ENCODE assay signal across 28 cellular contexts in genomic region chr20:50876816-50877215, GRCh38.
"Had no signal": no experiment of that assay in that cellular context is flagged by ENCODE, and none has a peak within 500 bp of the region (broad histone marks: within the 10 kb centered on the region; RNA-seq: fewer than 3 reads in every experiment).

No MANE protein-coding gene starts in this region.

- H3K4me3 ChIP-seq: adrenal gland, cardiac muscle cell, gastroesophageal sphincter, right atrium auricular region, stomach, thyroid gland had no signal

- H3K9me3 Mint-ChIP-seq: activated naive CD4-positive, alpha-beta T cell treated with anti-CD3 and anti-CD28 coated beads for 36 hours; activated naive CD8-positive, alpha-beta T cell treated with anti-CD3 and anti-CD28 coated beads for 36 hours; activated T-cell treated with anti-CD3 and anti-CD28 coated beads, Interleukin-2, amount 50 U/mL, for 72 hours; brain; effector memory CD8-positive, alpha-beta T cell; mesothelial cell of epicardium; naive B cell; nephron progenitor cell; stimulated activated memory B cell treated with anti-CD40 and anti-IgM and Interleukin-4, amounts not matched to agents 10 μg/mL and 1 μg/mL and 100 μg/mL, for 72 hours; T-helper 2 cell treated with Interferon-gamma antibody and Interleukin-4, amounts not matched to agents 5 μg/mL and 100 μg/mL, for 36 hours had no signal

- H3K4me3 Mint-ChIP-seq: activated naive CD4-positive, alpha-beta T cell treated with anti-CD3 and anti-CD28 coated beads for 36 hours; activated naive CD8-positive, alpha-beta T cell treated with anti-CD3 and anti-CD28 coated beads for 36 hours; activated T-cell treated with anti-CD3 and anti-CD28 coated beads, Interleukin-2, amount 50 U/mL, for 72 hours; brain; effector memory CD8-positive, alpha-beta T cell; mesothelial cell of epicardium; naive B cell; nephron progenitor cell; stimulated activated memory B cell treated with anti-CD40 and anti-IgM and Interleukin-4, amounts not matched to agents 10 μg/mL and 1 μg/mL and 100 μg/mL, for 72 hours; T-helper 2 cell treated with Interferon-gamma antibody and Interleukin-4, amounts not matched to agents 5 μg/mL and 100 μg/mL, for 36 hours had no signal

- H3K9me3 ChIP-seq: adrenal gland, gastroesophageal sphincter, right atrium auricular region, stomach, thyroid gland had no signal

- H3K4me1 Mint-ChIP-seq: activated naive CD8-positive, alpha-beta T cell treated with anti-CD3 and anti-CD28 coated beads for 36 hours had no signal

- DNase-seq: activated CD4-positive, alpha-beta T cell treated with anti-CD3 and anti-CD28 coated beads for 4 hours; activated CD4-positive, alpha-beta T cell treated with anti-CD3 and anti-CD28 coated beads, Interleukin-2, amount 50 U/mL, for 4 hours; activated naive CD4-positive, alpha-beta T cell treated with anti-CD3 and anti-CD28 coated beads for 36 hours; activated naive CD8-positive, alpha-beta T cell treated with anti-CD3 and anti-CD28 coated beads for 36 hours; activated T-cell treated with anti-CD3 and anti-CD28 coated beads for 4 hours; activated T-cell treated with anti-CD3 and anti-CD28 coated beads, Interleukin-2, amount 50 U/mL, for 72 hours; adrenal gland; cortex of kidney; effector memory CD8-positive, alpha-beta T cell; hippocampal formation; kidney; left colon; mammary epithelial cell; naive B cell; nephron progenitor cell; stimulated activated CD4-positive, alpha-beta T cell treated with anti-CD3 and anti-CD28 coated beads, Interleukin-12 subunit alpha, Interleukin-12 subunit beta, amount 100 ng/mL, for 4 hours; stimulated activated CD4-positive, alpha-beta T cell treated with anti-CD3 and anti-CD28 coated beads, Interleukin-4, amount 100 ng/mL, for 24 hours; stomach; T-helper 1 cell; thyroid gland had no signal

- H3K36me3 ChIP-seq: adrenal gland, cardiac muscle cell, right atrium auricular region, thyroid gland had no signal

- H3K27me3 ChIP-seq: adrenal gland, cardiac muscle cell, gastroesophageal sphincter, right atrium auricular region, stomach, thyroid gland had no signal

- H3K27ac ChIP-seq: adrenal gland, cardiac muscle cell, gastroesophageal sphincter, parathyroid adenoma, right atrium auricular region, stomach, thyroid gland had no signal

- H3K27ac Mint-ChIP-seq: activated naive CD4-positive, alpha-beta T cell treated with anti-CD3 and anti-CD28 coated beads for 36 hours; activated naive CD8-positive, alpha-beta T cell treated with anti-CD3 and anti-CD28 coated beads for 36 hours; activated T-cell treated with anti-CD3 and anti-CD28 coated beads, Interleukin-2, amount 50 U/mL, for 72 hours; brain; effector memory CD8-positive, alpha-beta T cell; mesothelial cell of epicardium; naive B cell; nephron progenitor cell; T-helper 2 cell treated with Interferon-gamma antibody and Interleukin-4, amounts not matched to agents 5 μg/mL and 100 μg/mL, for 36 hours had no signal

- H3K79me2 ChIP-seq: parathyroid adenoma had no signal

- ATAC-seq: activated T-cell treated with anti-CD3 and anti-CD28 coated beads, Interleukin-2, amount 50 U/mL, for 72 hours; effector memory CD8-positive, alpha-beta T cell; gastroesophageal sphincter; left colon; stimulated activated memory B cell treated with anti-CD40 and anti-IgM and Interleukin-4, amounts not matched to agents 10 μg/mL and 1 μg/mL and 100 μg/mL, for 72 hours had no signal

- H2AFZ ChIP-seq: parathyroid adenoma had no signal

- H3K27me3 Mint-ChIP-seq: activated naive CD8-positive, alpha-beta T cell treated with anti-CD3 and anti-CD28 coated beads for 36 hours; brain; effector memory CD8-positive, alpha-beta T cell; naive B cell; stimulated activated memory B cell treated with anti-CD40 and anti-IgM and Interleukin-4, amounts not matched to agents 10 μg/mL and 1 μg/mL and 100 μg/mL, for 72 hours had no signal

- H3K4me1 ChIP-seq: adrenal gland, gastroesophageal sphincter, parathyroid adenoma, right atrium auricular region, stomach had no signal
